15 cellular contexts compared by ENCODE assay signal in the genomic region with DNA sequence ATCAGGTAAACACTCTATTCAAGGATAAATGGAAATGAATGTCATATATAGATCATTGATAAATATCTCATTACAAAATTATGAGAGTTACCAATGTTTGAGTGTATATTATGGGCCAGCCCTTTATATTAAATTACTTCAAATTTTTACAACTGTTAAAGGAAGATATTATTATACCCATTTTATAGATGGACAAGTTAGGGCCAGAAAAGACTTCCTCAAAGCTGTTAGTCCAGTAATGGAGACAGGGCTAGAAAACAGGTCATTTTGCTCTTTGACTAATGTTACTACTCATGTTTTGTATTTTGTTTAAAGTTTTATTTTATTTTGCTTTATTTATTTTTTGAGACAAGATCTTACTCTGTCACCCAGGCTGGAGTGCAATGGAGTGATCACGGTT.
DNase-seq lines count a peak whose midpoint lies in the region; ATAC-seq, FAIRE-seq and TF ChIP-seq lines count a peak whose summit lies in the region.
"Had no signal": no experiment of that assay in that cellular context is flagged by ENCODE, and none has a peak within 500 bp of the region (broad histone marks: within the 10 kb centered on the region; RNA-seq: fewer than 3 reads in every experiment).

No MANE protein-coding gene starts in this region.

- H3K36me3 Mint-ChIP-seq in Caco-2 (ENCODE audit: insufficient read depth, unreplicated experiment): peaks cover 70% of the 10 kb centered on the region
- H3K36me3 Mint-ChIP-seq: CD14-positive monocyte; CD4-positive, alpha-beta memory T cell had no signal

- H3K4me1 Mint-ChIP-seq in Caco-2 (ENCODE audit: low read depth, unreplicated experiment): peaks cover 51% of the 10 kb centered on the region
- H3K4me1 Mint-ChIP-seq: CD14-positive monocyte; CD4-positive, alpha-beta memory T cell had no signal

- no peak for DNase-seq in A549 (ENCODE audit: low read depth in 1 of 2, low spot score in 1 of 2)
- DNase-seq in Caco-2: no peak
- no peak for DNase-seq in adipocyte (ENCODE audit: low read depth)
- no peak for DNase-seq in activated CD4-positive, CD25-positive, alpha-beta regulatory T cell treated with anti-CD3 and anti-CD28 coated beads, Interleukin-2, amount 50 U/mL, for 72 hours
- no peak for DNase-seq in BE2C
- DNase-seq: ACHN; Calu3; CD4-positive, alpha-beta memory T cell; DMS79 treated with DMSO at 0.1 percent for 48 hours; GF-D8; KBM-7 had no signal

- H3K4me3 ChIP-seq in A549: no peak overlapping the region
- no peak overlapping the region for H3K4me3 ChIP-seq in Caco-2 (ENCODE audit: low read depth, low read length)
- H3K4me3 ChIP-seq in adipocyte (ENCODE audit: low read length): no peak overlapping the region
- H3K4me3 ChIP-seq in subcutaneous abdominal adipose tissue (ENCODE audit: low read depth in 1 of 5, low read length in 5 of 5): no peak overlapping the region
- no peak overlapping the region for H3K4me3 ChIP-seq in BE2C (ENCODE audit: low read depth, low read length)
- H3K4me3 ChIP-seq: GM23338 had no signal

- BruUV-seq in Caco-2 (replicated peaks; lab: Mats Ljungman, UMichigan): no TSS peak

- intact Hi-C loops in Caco-2 (cut with micrococcal nuclease; ENCODE audit: unreplicated experiment): loop anchor here (5.0 kb wide), 1 partner anchor 89 kb away; no protein-coding TSS in a partner anchor

- TF ChIP-seq EP300 in A549 (IDR thresholded peaks at IDR 0.05): no peak

- TF ChIP-seq CTCF in A549 (IDR thresholded peaks at IDR 0.05) (no peak), Caco-2 (IDR thresholded peaks at IDR 0.05; ENCODE audit: insufficient read depth in 1 of 2, low read depth in 1 of 2, low read length in 1 of 2, severe bottlenecking in 1 of 2, unreplicated experiment in 1 of 2) (no peak), BE2C (IDR thresholded peaks at IDR 0.05; ENCODE audit: low read depth, low read length) (no peak)

- no peaks in the 10 kb centered on the region for H3K27me3 Mint-ChIP-seq in Caco-2 (ENCODE audit: insufficient read depth, unreplicated experiment)
- H3K27me3 Mint-ChIP-seq: CD4-positive, alpha-beta memory T cell had no signal

- H3K4me2 ChIP-seq in A549: peak overlapping the region; percentile 41
- H3K4me2 ChIP-seq: GM23338 had no signal

- peak overlapping the region; percentile 65 to 82 for H3K27ac ChIP-seq in A549
- peak overlapping the region; percentile 40 for H3K27ac ChIP-seq in subcutaneous abdominal adipose tissue (ENCODE audit: low read depth, low read length)

- TF ChIP-seq POLR2A in A549 (IDR thresholded peaks at IDR 0.05; ENCODE audit: low read length): no peak

- no peak for FAIRE-seq in A549 (lab: Jason Lieb, UNC)
- FAIRE-seq: H54 had no signal

- H3K27me3 ChIP-seq in Caco-2 (replicated peaks; ENCODE audit: control insufficient read depth, insufficient read depth, low read length) (no peaks in the 10 kb centered on the region), adipocyte (replicated peaks; ENCODE audit: control insufficient read depth, insufficient read depth, low read length) (no peaks in the 10 kb centered on the region), subcutaneous abdominal adipose tissue (ENCODE audit: control insufficient read depth in 5 of 5, insufficient read depth in 4 of 5, low read length in 5 of 5) (no peaks in the 10 kb centered on the region), BE2C (no peaks in the 10 kb centered on the region)

- CTCF ChIA-PET in A549 (lab: Yijun Ruan, JAX): no interaction called here
- CTCF ChIA-PET in Caco-2 (lab: Charles Lee): interaction anchor here (1.0 kb wide), 1 partner anchor 134 kb away, joined by 3 read pairs; no protein-coding TSS in a partner anchor

- H3K9ac ChIP-seq in adipocyte (ENCODE audit: low read length) (peak overlapping the region; percentile 38), subcutaneous abdominal adipose tissue (ENCODE audit: low read length in 5 of 5) (no peak overlapping the region)

- TF ChIP-seq RAD21 in A549 (conservative IDR thresholded peaks at IDR 0.05 in 1 of 2, IDR thresholded peaks at IDR 0.05 in 1 of 2): no peak

- ATAC-seq in A549: no peak
- ATAC-seq: GM23338 had no signal

- 89% methylated on average over 1 of the region's 1 CpG for whole genome bisulfite sequencing in A549 (ENCODE audit: missing lambda C conversion rate)

- peaks cover 2% of the 10 kb centered on the region; the same call in 1 of the 2 replicates for H3K36me3 ChIP-seq in Caco-2 (ENCODE audit: control insufficient read depth, insufficient read depth, low read length)
- no peaks in the 10 kb centered on the region for H3K36me3 ChIP-seq in adipocyte (ENCODE audit: control insufficient read depth, insufficient read depth, low read length, severe bottlenecking)
- no peaks in the 10 kb centered on the region for H3K36me3 ChIP-seq in subcutaneous abdominal adipose tissue (ENCODE audit: control insufficient read depth in 5 of 5, insufficient read depth in 5 of 5, low read length in 5 of 5)
- no peaks in the 10 kb centered on the region for H3K36me3 ChIP-seq in BE2C

- H3K9me3 ChIP-seq in A549 (peaks cover 15% of the 10 kb centered on the region; the same call in 1 of the 3 replicates), Caco-2 (peaks cover 9% of the 10 kb centered on the region), adipocyte (ENCODE audit: control insufficient read depth, low read length) (peaks cover 3% of the 10 kb centered on the region), subcutaneous abdominal adipose tissue (ENCODE audit: control insufficient read depth in 5 of 5, low read length in 5 of 5) (no peaks in the 10 kb centered on the region), BE2C (no peaks in the 10 kb centered on the region)

- H3K9me3 Mint-ChIP-seq in Caco-2 (ENCODE audit: unreplicated experiment): peaks cover 20% of the 10 kb centered on the region
- H3K9me3 Mint-ChIP-seq: GM23338 had no signal

- H3K4me1 ChIP-seq in A549 (peaks cover 25% of the 10 kb centered on the region), Caco-2 (peaks cover 73% of the 10 kb centered on the region), adipocyte (ENCODE audit: control insufficient read depth, insufficient read depth, low read length) (peaks cover 12% of the 10 kb centered on the region), subcutaneous abdominal adipose tissue (ENCODE audit: control insufficient read depth in 5 of 5, insufficient read depth in 5 of 5, low read length in 5 of 5) (peaks cover 0 to 9% (median 5%) of the 10 kb centered on the region in 5 donors), BE2C (no peaks in the 10 kb centered on the region)

- peak overlapping the region; percentile 82 for H3K27ac Mint-ChIP-seq in Caco-2 (ENCODE audit: unreplicated experiment)
- H3K27ac Mint-ChIP-seq: CD14-positive monocyte; CD4-positive, alpha-beta memory T cell had no signal

- POLR2A ChIA-PET in A549 (lab: Yijun Ruan, JAX) (no interaction called here), Caco-2 (lab: Charles Lee) (no interaction called here)

- no peak overlapping the region for H3K4me3 Mint-ChIP-seq in Caco-2 (ENCODE audit: unreplicated experiment)
- H3K4me3 Mint-ChIP-seq: CD14-positive monocyte; CD4-positive, alpha-beta memory T cell; GM23338 had no signal

TF ChIP-seq in A549, 52 proteins besides CTCF, POLR2A, EP300 and RAD21:
- TF ChIP-seq HDAC2 (IDR thresholded peaks at IDR 0.05) (peak; percentile 80), EHMT2 (IDR thresholded peaks at IDR 0.05; ENCODE audit: low read depth) (no peak), KDM1A (IDR thresholded peaks at IDR 0.05; ENCODE audit: low read depth) (peak; percentile 72; the same call in 1 of the 2 replicates)
